ENCODE assay signal across 8 cellular contexts in genomic region chr12:93378373-93379310, GRCh38. TPM values are rescaled to one million over a fixed set of nuclear protein-coding genes. Genes with fewer than 3 reads are reported as not detected.
DNase-seq lines count a peak whose midpoint lies in the region; ATAC-seq and TF ChIP-seq lines count a peak whose summit lies in the region.

No MANE protein-coding gene starts in this region.

- TF ChIP-seq CTCF in Caco-2 (IDR thresholded peaks at IDR 0.05; ENCODE audit: insufficient read depth in 1 of 2, low read depth in 1 of 2, low read length in 1 of 2, severe bottlenecking in 1 of 2, unreplicated experiment in 1 of 2) (no peak), HL-60 (IDR thresholded peaks at IDR 0.05; ENCODE audit: insufficient read depth, low read length) (no peak), fibroblast of the aortic adventitia (IDR thresholded peaks at IDR 0.05; ENCODE audit: insufficient read depth, low read length) (no peak), testis (IDR thresholded peaks at IDR 0.05) (no peak)

- H3K27me3 Mint-ChIP-seq in Caco-2 (ENCODE audit: insufficient read depth, unreplicated experiment), result no peaks in the 10 kb centered on the region
- H3K27me3 Mint-ChIP-seq in activated T-helper 17 cell treated with anti-CD3 and anti-CD28 coated beads, Interleukin-2, amount 50 U/mL, for 72 hours, result no peaks in the 10 kb centered on the region

- peaks cover 69% of the 10 kb centered on the region for H3K36me3 Mint-ChIP-seq in Caco-2 (ENCODE audit: insufficient read depth, unreplicated experiment)
- peaks cover 45% of the 10 kb centered on the region for H3K36me3 Mint-ChIP-seq in activated T-helper 17 cell treated with anti-CD3 and anti-CD28 coated beads, Interleukin-2, amount 50 U/mL, for 72 hours (ENCODE audit: low read depth)

- peaks cover 25% of the 10 kb centered on the region for H3K4me1 Mint-ChIP-seq in Caco-2 (ENCODE audit: low read depth, unreplicated experiment)
- H3K4me1 Mint-ChIP-seq in activated T-helper 17 cell treated with anti-CD3 and anti-CD28 coated beads, Interleukin-2, amount 50 U/mL, for 72 hours, result peaks cover 30% of the 10 kb centered on the region

- 0 to 1% methylated on average over 35 to 45 of the region's 45 CpGs for WGBS in testis, 2 donors

- ATAC-seq in GM19463 (IDR thresholded peaks at IDR 0.05; ENCODE audit: unreplicated experiment), result peak; percentile 25
- ATAC-seq in activated T-helper 17 cell treated with anti-CD3 and anti-CD28 coated beads, Interleukin-2, amount 50 U/mL, for 72 hours (replicated peaks), result peak; percentile 63

- H3K27me3 ChIP-seq in Caco-2 (replicated peaks; ENCODE audit: control insufficient read depth, insufficient read depth, low read length), result no peaks in the 10 kb centered on the region
- H3K27me3 ChIP-seq in HL-60 (ENCODE audit: insufficient read depth, poor library complexity, severe bottlenecking), result no peaks in the 10 kb centered on the region
- H3K27me3 ChIP-seq in testis, result no peaks in the 10 kb centered on the region

- H3K9me3 ChIP-seq in Caco-2 (no peaks in the 10 kb centered on the region), testis (no peaks in the 10 kb centered on the region)

- H3K27ac ChIP-seq in HL-60 (replicated peaks) (peak overlapping the region; percentile 90), testis (peak overlapping the region; percentile 84 to 93)

- H3K4me3 ChIP-seq in Caco-2 (ENCODE audit: low read depth, low read length) (peak overlapping the region; percentile 83), HL-60 (replicated peaks; ENCODE audit: insufficient read depth, low read length) (peak overlapping the region; percentile 73), fibroblast of the aortic adventitia (ENCODE audit: low read depth, low read length) (peak overlapping the region; percentile 98), testis (peak overlapping the region; percentile 67 to 95)

- H3K4me1 ChIP-seq in Caco-2 (peaks cover 36% of the 10 kb centered on the region), testis (peaks cover 16% of the 10 kb centered on the region)

- TF ChIP-seq POLR2A in testis (IDR thresholded peaks at IDR 0.05), result no peak

- DNase-seq in Caco-2 (peak in 1 of 2 experiments; percentile 26), HL-60 (ENCODE audit: low read depth in 1 of 2, low spot score in 1 of 2) (peak in 1 of 2 experiments; percentile 77), RKO (ENCODE audit: low spot score) (peak; percentile 70), fibroblast of the aortic adventitia (ENCODE audit: low read depth) (peak; percentile 66), occipital lobe (lab: John Stamatoyannopoulos, UW) (peak; percentile 31), testis (peak; percentile 47)

- CTCF ChIA-PET in Caco-2 (lab: Charles Lee), result interaction anchor here (0.7 kb wide), 1 partner anchor 62 kb away, joined by 4 read pairs; no protein-coding TSS in a partner anchor

- no peaks in the 10 kb centered on the region for H3K9me3 Mint-ChIP-seq in Caco-2 (ENCODE audit: unreplicated experiment)
- no peaks in the 10 kb centered on the region for H3K9me3 Mint-ChIP-seq in activated T-helper 17 cell treated with anti-CD3 and anti-CD28 coated beads, Interleukin-2, amount 50 U/mL, for 72 hours

- POLR2A ChIA-PET in Caco-2 (lab: Charles Lee), result no interaction called here

- peak overlapping the region; percentile 90 for H3K27ac Mint-ChIP-seq in Caco-2 (ENCODE audit: unreplicated experiment)
- peak overlapping the region; percentile 99 for H3K27ac Mint-ChIP-seq in activated T-helper 17 cell treated with anti-CD3 and anti-CD28 coated beads, Interleukin-2, amount 50 U/mL, for 72 hours

- H3K4me3 Mint-ChIP-seq in Caco-2 (ENCODE audit: unreplicated experiment), result peak overlapping the region; percentile 80
- H3K4me3 Mint-ChIP-seq in activated T-helper 17 cell treated with anti-CD3 and anti-CD28 coated beads, Interleukin-2, amount 50 U/mL, for 72 hours, result peak overlapping the region; percentile 99

- no TSS peak for BruUV-seq in Caco-2 (replicated peaks; lab: Mats Ljungman, UMichigan)

- intact Hi-C loops in Caco-2 (cut with micrococcal nuclease; ENCODE audit: unreplicated experiment), result loop anchor here (5.0 kb wide), 2 partner anchors 201 to 451 kb away; partner anchors contain the start of gene EEA1
- intact Hi-C loops in testis (cut with DNase I; ENCODE audit: low total_unique reads), result no loop called here

- H3K36me3 ChIP-seq in Caco-2 (ENCODE audit: control insufficient read depth, insufficient read depth, low read length) (no peaks in the 10 kb centered on the region; the same call in 1 of the 2 replicates), testis (ENCODE audit: low read depth, missing control alignments) (no peaks in the 10 kb centered on the region)

RNA-seq across cellular contexts. Expression of gene NUDT4, which starts 0.9 kb away (rescaled TPM):
- 236 TPM in 2 replicates for total RNA-seq in Caco-2 (2022)
- 10 to 100 TPM; 41.2 to 51.6 TPM for total RNA-seq in activated T-helper 17 cell treated with anti-CD3 and anti-CD28 coated beads, Interleukin-2, amount 50 U/mL, for 72 hours
- 104 and 185 TPM in 2 replicates for total RNA-seq in fibroblast of the aortic adventitia (ENCODE audit: low replicate concordance)
- 151 TPM for total RNA-seq in occipital lobe
- total RNA-seq in testis, result 10 to 100 TPM; 40.5 to 42.6 TPM
- 78.0 TPM for polyA plus RNA-seq in testis (ENCODE audit: insufficient read depth, low read depth, low replicate concordance)
